8 cellular contexts compared by ENCODE assay signal in genomic region chr1:120591774-120592173, GRCh38.
DNase-seq lines count a peak whose midpoint lies in the region; ATAC-seq and TF ChIP-seq lines count a peak whose summit lies in the region.
"Not testable (repeated sequence)": the region's sequence is repeated elsewhere in the genome, so short reads cannot be mapped to it uniquely, and the experiment has no call there.

No MANE protein-coding gene starts in this region.

- not testable (repeated sequence) for H3K36me3 Mint-ChIP-seq in activated B cell treated with CpG ODN at 0.5 μM for 24 hours (ENCODE audit: low read depth); memory B cell; stimulated activated naive B cell treated with anti-CD40 and anti-IgM and Interleukin-4, amounts not matched to agents 10 μg/mL and 1 μg/mL and 100 μg/mL, for 72 hours

- POLR2A ChIA-PET in activated B cell treated with CpG ODN at 0.5 μM for 24 hours (lab: Charles Lee): not testable (repeated sequence)

- DNase-seq in activated B cell treated with CpG ODN at 0.5 μM for 24 hours; cardiac muscle cell (ENCODE audit: low read depth in 1 of 2, low spot score in 1 of 2); memory B cell (ENCODE audit: low spot score in 2 of 2); stimulated activated naive B cell treated with anti-CD40 and anti-IgM and Interleukin-4, amounts not matched to agents 10 μg/mL and 1 μg/mL and 100 μg/mL, for 72 hours: not testable (repeated sequence)

- H3K9me3 ChIP-seq in cardiac muscle cell (ENCODE audit: low read depth); skeletal muscle tissue (ENCODE audit: control insufficient read depth in 3 of 3, low read length in 3 of 3): not testable (repeated sequence)

- not testable (repeated sequence) for H3K27ac Mint-ChIP-seq in activated B cell treated with CpG ODN at 0.5 μM for 24 hours; memory B cell; stimulated activated naive B cell treated with anti-CD40 and anti-IgM and Interleukin-4, amounts not matched to agents 10 μg/mL and 1 μg/mL and 100 μg/mL, for 72 hours

- H3K27me3 ChIP-seq in cardiac muscle cell; skeletal muscle tissue (ENCODE audit: control insufficient read depth in 3 of 3, insufficient read depth in 3 of 3, low read length in 3 of 3): not testable (repeated sequence)

- not testable (repeated sequence) for H3K36me3 ChIP-seq in cardiac muscle cell; skeletal muscle tissue (ENCODE audit: control insufficient read depth in 3 of 3, insufficient read depth in 3 of 3, low read length in 3 of 3)

- not testable (repeated sequence) for H3K27me3 Mint-ChIP-seq in activated B cell treated with CpG ODN at 0.5 μM for 24 hours; memory B cell; stimulated activated naive B cell treated with anti-CD40 and anti-IgM and Interleukin-4, amounts not matched to agents 10 μg/mL and 1 μg/mL and 100 μg/mL, for 72 hours

- CTCF ChIA-PET in activated B cell treated with CpG ODN at 0.5 μM for 24 hours (lab: Charles Lee): not testable (repeated sequence)

- H3K27ac ChIP-seq in cardiac muscle cell (peak overlapping the region; percentile 69), skeletal muscle tissue (ENCODE audit: low read depth, low read length) (peak overlapping the region; percentile 67)

- H3K9ac ChIP-seq in skeletal muscle tissue (ENCODE audit: low read depth in 1 of 3, low read length in 3 of 3): not testable (repeated sequence)

- H3K4me1 ChIP-seq in cardiac muscle cell (ENCODE audit: low read depth); skeletal muscle tissue (ENCODE audit: control insufficient read depth in 3 of 3, insufficient read depth in 3 of 3, low read length in 3 of 3): not testable (repeated sequence)

- not testable (repeated sequence) for TF ChIP-seq CTCF in activated B cell treated with CpG ODN at 0.5 μM for 24 hours (IDR thresholded peaks at IDR 0.05); cardiac muscle cell (IDR thresholded peaks at IDR 0.05; ENCODE audit: low read depth, low read length)

- H3K4me1 Mint-ChIP-seq in activated B cell treated with CpG ODN at 0.5 μM for 24 hours; memory B cell; stimulated activated naive B cell treated with anti-CD40 and anti-IgM and Interleukin-4, amounts not matched to agents 10 μg/mL and 1 μg/mL and 100 μg/mL, for 72 hours: not testable (repeated sequence)

- H3K4me3 Mint-ChIP-seq in activated B cell treated with CpG ODN at 0.5 μM for 24 hours; memory B cell; stimulated activated naive B cell treated with anti-CD40 and anti-IgM and Interleukin-4, amounts not matched to agents 10 μg/mL and 1 μg/mL and 100 μg/mL, for 72 hours: not testable (repeated sequence)

- intact Hi-C loops in activated B cell treated with CpG ODN at 0.5 μM for 24 hours (cut with micrococcal nuclease): not testable (repeated sequence)

- H3K4me3 ChIP-seq in cardiac muscle cell; skeletal muscle tissue (ENCODE audit: low read length in 3 of 3): not testable (repeated sequence)

- ATAC-seq in GM19395 (IDR thresholded peaks at IDR 0.05; ENCODE audit: unreplicated experiment) (peak; percentile 67), HG02642 (IDR thresholded peaks at IDR 0.05; ENCODE audit: poor library complexity, unreplicated experiment) (peak; percentile 59), HG03354 (IDR thresholded peaks at IDR 0.05; ENCODE audit: poor library complexity, severe bottlenecking, unreplicated experiment) (peak; percentile 52), activated B cell treated with CpG ODN at 0.5 μM for 24 hours (ENCODE audit: low read depth) (peak; percentile 42), memory B cell (ENCODE audit: low read depth) (peak; percentile 74)
- peak; percentile 53 to 74 for ATAC-seq in stimulated activated naive B cell treated with anti-CD40 and anti-IgM and Interleukin-4, amounts not matched to agents 10 μg/mL and 1 μg/mL and 100 μg/mL, for 72 hours (replicated peaks)

- not testable (repeated sequence) for H3K9me3 Mint-ChIP-seq in activated B cell treated with CpG ODN at 0.5 μM for 24 hours; memory B cell; stimulated activated naive B cell treated with anti-CD40 and anti-IgM and Interleukin-4, amounts not matched to agents 10 μg/mL and 1 μg/mL and 100 μg/mL, for 72 hours
